10 cellular contexts compared by ENCODE assay signal in genomic region chr18:63431180-63431579, GRCh38. TPM values are rescaled to one million over a fixed set of nuclear protein-coding genes. Genes with fewer than 3 reads are reported as not detected.
"Had no signal": no experiment of that assay in that cellular context is flagged by ENCODE, and none has a peak within 500 bp of the region (broad histone marks: within the 10 kb centered on the region; RNA-seq: fewer than 3 reads in every experiment).

No MANE protein-coding gene starts in this region.

- H3K36me3 Mint-ChIP-seq: IgD-negative memory B cell had no signal

- H3K9ac ChIP-seq: GM23248 had no signal

- H3K4me1 Mint-ChIP-seq: IgD-negative memory B cell had no signal

- DNase-seq: GM23248, GOT3, H7, HFFc6, KG1 had no signal

- H3K27ac Mint-ChIP-seq: HFFc6, IgD-negative memory B cell had no signal

- ATAC-seq: HCT116 had no signal

- H3K36me3 ChIP-seq: HAP-1 had no signal

- H3K4me3 Mint-ChIP-seq: HFFc6, IgD-negative memory B cell had no signal

- H3K27ac ChIP-seq: GM23248, HL-60 had no signal

- H3K4me3 ChIP-seq: GM23248, HAP-1 had no signal

- H3K9me3 Mint-ChIP-seq: HFFc6, IgD-negative memory B cell had no signal

- H3K9me3 ChIP-seq: HAP-1 had no signal

- H3K4me1 ChIP-seq: HAP-1 had no signal

- H2AFZ ChIP-seq: GM23248 had no signal

RNA-seq across cellular contexts. Expression of gene SERPINB5, which starts 45.6 kb away (rescaled TPM):
- total RNA-seq: GM23248, H4, HFFc6 had no signal
- polyA plus RNA-seq: GM23248, IgD-negative memory B cell had no signal
